ENCODE assay signal across 1 cellular context in the genomic region with DNA sequence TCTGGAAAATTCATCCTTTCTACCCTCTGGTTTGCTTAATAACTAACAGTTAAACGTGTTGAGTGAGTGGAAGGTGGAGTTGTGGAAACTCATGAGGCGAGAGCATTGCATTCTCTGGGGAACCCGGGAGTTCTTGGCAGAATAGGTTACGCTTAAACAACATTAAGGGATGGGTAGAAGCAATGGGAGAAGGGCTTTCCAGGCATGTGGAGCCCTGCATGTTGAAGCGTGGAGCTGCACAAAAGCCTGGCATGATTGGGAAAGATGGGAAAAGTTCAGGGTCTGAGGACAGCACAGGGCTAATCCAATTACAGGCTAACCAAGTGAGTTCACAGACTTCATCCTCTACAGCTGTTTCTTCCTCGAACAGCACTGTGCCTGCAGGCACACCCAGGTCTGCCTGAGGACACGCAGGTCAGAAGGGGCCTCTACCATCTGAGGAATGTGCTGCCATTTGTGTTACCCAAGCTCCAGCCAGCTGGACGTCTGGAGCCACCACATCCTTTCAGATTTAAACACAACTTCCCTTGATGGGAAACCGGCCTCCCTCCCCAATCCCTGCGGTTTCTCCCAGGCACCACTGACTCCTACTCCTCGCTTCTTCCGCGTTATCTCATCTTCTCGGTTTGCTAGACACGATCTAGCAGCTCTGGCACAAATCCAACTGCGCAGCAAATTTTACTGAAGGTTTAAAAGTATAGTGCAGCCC.
TF ChIP-seq lines count a peak whose summit lies in the region.

No MANE protein-coding gene starts in this region.

TF ChIP-seq in SK-N-SH, 30 proteins besides CTCF, POLR2A, EP300 and RAD21 (continued from another document):
- TF ChIP-seq POLR2AphosphoS5 (IDR thresholded peaks at IDR 0.05; ENCODE audit: low read depth, low read length) (peak; percentile 56; the same call in 1 of the 2 replicates), RCOR1 (IDR thresholded peaks at IDR 0.05; ENCODE audit: low read length) (no peak), JUND (IDR thresholded peaks at IDR 0.05) (peak; percentile 63), MAX (IDR thresholded peaks at IDR 0.05; ENCODE audit: low read depth) (peak; percentile 65; the same call in 1 of the 2 replicates), MEF2A (IDR thresholded peaks at IDR 0.05; ENCODE audit: borderline replicate concordance, low read depth) (peak; percentile 33; the same call in 1 of the 2 replicates), CHD2 (IDR thresholded peaks at IDR 0.05; ENCODE audit: low read length, partially characterized antibody) (no peak), TEAD4 (IDR thresholded peaks at IDR 0.05; ENCODE audit: borderline replicate concordance, insufficient read depth) (peak; percentile 78), NFIC (IDR thresholded peaks at IDR 0.05; ENCODE audit: borderline replicate concordance) (peak; percentile 89), REST (IDR thresholded peaks at IDR 0.05; ENCODE audit: low read depth, low read length) (0 out of 2 replicates have a peak, but pooled peaks have one; percentile 32), TAF1 (IDR thresholded peaks at IDR 0.05; ENCODE audit: borderline replicate concordance, low read depth, low read length) (no peak), RXRA (IDR thresholded peaks at IDR 0.05; ENCODE audit: borderline replicate concordance, low read depth) (peak; percentile 95), IRF3 (IDR thresholded peaks at IDR 0.05; ENCODE audit: low read depth, low read length) (no peak), ELF1 (IDR thresholded peaks at IDR 0.05) (peak; percentile 63; the same call in 1 of the 2 replicates), FOSL2 (IDR thresholded peaks at IDR 0.05; ENCODE audit: borderline replicate concordance, low read depth) (peak; percentile 19; the same call in 1 of the 2 replicates)
- TF ChIP-seq, protein P1, sequence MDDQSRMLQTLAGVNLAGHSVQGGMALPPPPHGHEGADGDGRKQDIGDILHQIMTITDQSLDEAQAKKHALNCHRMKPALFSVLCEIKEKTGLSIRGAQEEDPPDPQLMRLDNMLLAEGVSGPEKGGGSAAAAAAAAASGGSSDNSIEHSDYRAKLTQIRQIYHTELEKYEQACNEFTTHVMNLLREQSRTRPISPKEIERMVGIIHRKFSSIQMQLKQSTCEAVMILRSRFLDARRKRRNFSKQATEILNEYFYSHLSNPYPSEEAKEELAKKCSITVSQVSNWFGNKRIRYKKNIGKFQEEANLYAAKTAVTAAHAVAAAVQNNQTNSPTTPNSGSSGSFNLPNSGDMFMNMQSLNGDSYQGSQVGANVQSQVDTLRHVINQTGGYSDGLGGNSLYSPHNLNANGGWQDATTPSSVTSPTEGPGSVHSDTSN (IDR thresholded peaks at IDR 0.05) = peak; percentile 85
